ENCODE assay signal across 8 cellular contexts in the genomic region with DNA sequence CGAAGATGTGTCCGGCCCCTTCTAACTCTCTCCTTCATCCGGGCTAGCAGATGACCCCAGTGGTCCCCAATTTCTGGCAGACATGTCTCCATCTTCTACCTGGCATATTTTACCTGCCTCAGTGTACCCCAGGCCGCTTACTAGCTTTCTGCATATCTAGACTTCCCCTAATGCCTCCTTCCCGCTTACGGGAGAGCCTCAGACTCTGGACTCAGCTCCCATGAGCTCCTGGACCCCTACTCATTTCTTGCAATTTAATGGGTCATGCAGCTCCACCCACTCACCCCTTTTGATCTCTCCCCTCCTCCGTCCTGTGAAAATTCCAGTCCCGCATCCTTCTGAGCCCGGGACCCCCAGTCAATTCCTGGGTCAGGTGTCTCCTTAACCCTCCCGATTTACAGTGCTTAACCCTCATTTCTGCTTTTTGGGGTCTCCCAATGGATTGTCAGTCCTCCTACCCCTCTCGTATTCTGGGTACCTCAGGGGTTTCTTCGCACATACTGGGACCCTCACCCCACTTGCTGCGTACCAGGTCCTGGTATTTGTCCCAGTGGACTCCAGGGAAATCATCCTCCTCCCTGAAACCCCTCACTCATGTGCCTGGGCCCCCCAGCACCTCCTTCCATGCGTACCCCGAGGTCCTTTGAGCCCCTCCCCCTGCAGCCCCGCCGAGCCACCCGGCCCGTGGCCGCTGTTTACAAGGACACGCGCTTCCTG. TPM values are rescaled to one million over a fixed set of nuclear protein-coding genes. Genes with fewer than 3 reads are reported as not detected.
DNase-seq lines count a peak whose midpoint lies in the region; ATAC-seq, FAIRE-seq and TF ChIP-seq lines count a peak whose summit lies in the region.

No MANE protein-coding gene starts in this region.

- H3K4me3 ChIP-seq in AG09309 (ENCODE audit: control insufficient read depth, low read depth, low read length) (peak overlapping the region; percentile 94), cardiac fibroblast (replicated peaks in 1 of 2; ENCODE audit: low read depth in 2 of 2, low read length in 2 of 2) (peak overlapping the region; percentile 47), muscle layer of duodenum (ENCODE audit: low read depth in 1 of 2, low read length in 2 of 2) (peak overlapping the region; percentile 68 to 97)

- no peak for ATAC-seq in HG02970 (IDR thresholded peaks at IDR 0.05; ENCODE audit: low FRiP score, unreplicated experiment)

- no peak for TF ChIP-seq CTCF in AG09309 (IDR thresholded peaks at IDR 0.05; ENCODE audit: control insufficient read depth, insufficient read depth, low read depth, low read length, missing control alignments)
- TF ChIP-seq CTCF in cardiac fibroblast (IDR thresholded peaks at IDR 0.05; ENCODE audit: low read depth, low read length): no peak

- H3K36me3 ChIP-seq in muscle layer of duodenum (ENCODE audit: control insufficient read depth in 1 of 2, insufficient read depth in 2 of 2, low read length in 2 of 2): peaks cover 0 to 13% of the 10 kb centered on the region in 2 donors

- H3K27me3 ChIP-seq in muscle layer of duodenum (ENCODE audit: low read depth, low read length): no peaks in the 10 kb centered on the region

- FAIRE-seq in GM12892 (lab: Jason Lieb, UNC): no peak

- TF ChIP-seq POLR2A in GM12892 (IDR thresholded peaks at IDR 0.05; ENCODE audit: low read depth, low read length): no peak

- H3K27ac ChIP-seq in muscle layer of duodenum (ENCODE audit: low read length): peak overlapping the region; percentile 99

- DNase-seq in AG09309 (ENCODE audit: low read depth): no peak
- DNase-seq in cardiac fibroblast (ENCODE audit: low read depth in 2 of 2): no peak
- no peak for DNase-seq in NCI-H82 (lab: John Stamatoyannopoulos, UW)
- no peak for DNase-seq in stimulated activated CD4-positive, alpha-beta T cell treated with anti-CD3 and anti-CD28 coated beads, Interleukin-4, amount 100 ng/mL, for 4 hours
- no peak for DNase-seq in GM12892 (ENCODE audit: insufficient read length)

- no peak for TF ChIP-seq EP300 in Ishikawa (IDR thresholded peaks at IDR 0.05; ENCODE audit: borderline replicate concordance)

- no peak for TF ChIP-seq RAD21 in Ishikawa (IDR thresholded peaks at IDR 0.05; ENCODE audit: low read depth)

- H3K9me3 ChIP-seq in muscle layer of duodenum (ENCODE audit: control insufficient read depth in 1 of 2, low read length in 2 of 2): no peaks in the 10 kb centered on the region

- H3K4me1 ChIP-seq in muscle layer of duodenum (ENCODE audit: control insufficient read depth in 1 of 2, insufficient read depth in 2 of 2, low read length in 2 of 2): peaks cover 20% of the 10 kb centered on the region in 2 donors

TF ChIP-seq in Ishikawa, 13 proteins besides CTCF, POLR2A, EP300 and RAD21:
- no peak for TF ChIP-seq NFIC (IDR thresholded peaks at IDR 0.05)
- TF ChIP-seq, protein P1, sequence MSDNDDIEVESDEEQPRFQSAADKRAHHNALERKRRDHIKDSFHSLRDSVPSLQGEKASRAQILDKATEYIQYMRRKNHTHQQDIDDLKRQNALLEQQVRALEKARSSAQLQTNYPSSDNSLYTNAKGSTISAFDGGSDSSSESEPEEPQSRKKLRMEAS (IDR thresholded peaks at IDR 0.05): peak; percentile 98
TF ChIP-seq in Ishikawa: peak in this region for 1.

RNA-seq across cellular contexts. Expression of a gene that starts 0.5 kb away (rescaled TPM):
- polyA plus RNA-seq in GM12892 (2012; ENCODE audit: missing spikeins): 11.9 TPM

RNA-seq across cellular contexts. Expression of a gene that starts 10.8 kb away (rescaled TPM):
- 219 TPM for polyA plus RNA-seq in GM12892 (2012; ENCODE audit: missing spikeins)

RNA-seq across cellular contexts. Expression of a gene that starts 11.1 kb away (rescaled TPM):
- polyA plus RNA-seq in GM12892 (2012; ENCODE audit: missing spikeins): 16.1 TPM

RNA-seq across cellular contexts. Expression of a gene that starts 15.4 kb away (rescaled TPM):
- polyA plus RNA-seq in GM12892 (2012; ENCODE audit: missing spikeins): 10.7 TPM

RNA-seq across cellular contexts. Expression of a gene that starts 15.6 kb away (rescaled TPM):
- polyA plus RNA-seq in GM12892 (2012; ENCODE audit: missing spikeins): 33.0 TPM
